Comparison of ENCODE assay signal across 20 cellular contexts in genomic region chr17:2532146-2532720, GRCh38. TPM values are rescaled to one million over a fixed set of nuclear protein-coding genes. Genes with fewer than 3 reads are reported as not detected.
A peak's percentile ranks its signal among the peaks of the same experiment; 100 is the strongest.
DNase-seq lines count a peak whose midpoint lies in the region; ATAC-seq, FAIRE-seq and TF ChIP-seq lines count a peak whose summit lies in the region.
"Had no signal": no experiment of that assay in that cellular context is flagged by ENCODE, and none has a peak within 500 bp of the region (broad histone marks: within the 10 kb centered on the region; RNA-seq: fewer than 3 reads in every experiment).

No MANE protein-coding gene starts in this region.

- H3K27ac ChIP-seq in HepG2 (ENCODE audit: extremely low read length, insufficient read depth, low read length) = no peak overlapping the region
- H3K27ac ChIP-seq in testis = no peak overlapping the region
- H3K27ac ChIP-seq: A549, C4-2B, HL-60 had no signal

- TF ChIP-seq EP300 in HepG2 (IDR thresholded peaks at IDR 0.05; ENCODE audit: low read depth in 2 of 2, low read length in 2 of 2) (no peak), HepG2 (CRISPR knock-in tag; IDR thresholded peaks at IDR 0.05; ENCODE audit: borderline replicate concordance) (no peak)

- H3K27me3 Mint-ChIP-seq in WTC11 (ENCODE audit: low read depth) = no peaks in the 10 kb centered on the region
- no peaks in the 10 kb centered on the region for H3K27me3 Mint-ChIP-seq in activated T-cell treated with anti-CD3 and anti-CD28 coated beads, Interleukin-2, amount 50 U/mL, for 72 hours (ENCODE audit: low read depth)
- H3K27me3 Mint-ChIP-seq: CD4-positive, alpha-beta T cell had no signal

- H3K4me3 ChIP-seq in HepG2 (replicated peaks in 1 of 3; ENCODE audit: insufficient read depth in 1 of 3, low read depth in 2 of 3, low read length in 3 of 3) (no peak overlapping the region), testis (peak overlapping the region; percentile 29 to 39)
- H3K4me3 ChIP-seq: A549, GM12878, K562 had no signal

- no peak for FAIRE-seq in HepG2 (lab: Jason Lieb, UNC)
- FAIRE-seq in H54 (lab: Jason Lieb, UNC) = no peak
- FAIRE-seq: A549, D721Med, GM12878 had no signal

- no peaks in the 10 kb centered on the region for H3K36me3 Mint-ChIP-seq in WTC11
- H3K36me3 Mint-ChIP-seq in activated T-cell treated with anti-CD3 and anti-CD28 coated beads, Interleukin-2, amount 50 U/mL, for 72 hours (ENCODE audit: insufficient read depth in 2 of 2) = no peaks in the 10 kb centered on the region

- POLR2A ChIA-PET in WTC11 (lab: Charles Lee) = interaction anchor here (0.7 kb wide), 1 partner anchor 171 kb away, joined by 4 read pairs; no protein-coding TSS in a partner anchor
- POLR2A ChIA-PET in HepG2 (lab: Yijun Ruan, JAX) = interaction anchor here (1.3 kb wide), 1 partner anchor 22 kb away, joined by 4 read pairs; no protein-coding TSS in a partner anchor

- H3K36me3 ChIP-seq in HepG2 (replicated peaks in 1 of 2; ENCODE audit: control insufficient read depth in 1 of 2, insufficient read depth in 2 of 2, low read length in 2 of 2) (no peaks in the 10 kb centered on the region), testis (ENCODE audit: low read depth, missing control alignments) (no peaks in the 10 kb centered on the region)

- H3K4me1 ChIP-seq in HepG2 (ENCODE audit: insufficient read depth, low read length) (peaks cover 19% of the 10 kb centered on the region), testis (no peaks in the 10 kb centered on the region)
- H3K4me1 ChIP-seq: Caco-2 had no signal

- TF ChIP-seq RAD21 in HepG2 (CRISPR knock-in tag; IDR thresholded peaks at IDR 0.05) = no peak

- H3K4me3 Mint-ChIP-seq in WTC11 = no peak overlapping the region
- H3K4me3 Mint-ChIP-seq in activated T-cell treated with anti-CD3 and anti-CD28 coated beads, Interleukin-2, amount 50 U/mL, for 72 hours = no peak overlapping the region
- H3K4me3 Mint-ChIP-seq: CD4-positive, alpha-beta T cell; HFFc6 had no signal

- in situ Hi-C loops in HepG2 (cut with HindIII; ENCODE audit: extremely low pct_ligation_motif_present, low pct_unique_long_range_greater_than_20kb) = no loop called here

- intact Hi-C loops in HepG2 (cut with micrococcal nuclease; ENCODE audit: unreplicated experiment) (no loop called here), testis (cut with DNase I; ENCODE audit: low total_unique reads) (no loop called here)

- no peaks in the 10 kb centered on the region for H3K9me3 ChIP-seq in HepG2 (ENCODE audit: low read length)
- no peaks in the 10 kb centered on the region for H3K9me3 ChIP-seq in testis
- H3K9me3 ChIP-seq: A549, Caco-2 had no signal

- no peaks in the 10 kb centered on the region for H4K20me1 ChIP-seq in HepG2 (ENCODE audit: insufficient read depth, low read length)

- no peaks in the 10 kb centered on the region for H3K79me2 ChIP-seq in HepG2 (ENCODE audit: insufficient read depth, low read length)

- peak; percentile 82 for DNase-seq in NCI-H146 (lab: John Stamatoyannopoulos, UW)
- DNase-seq in WTC11 (ENCODE audit: low spot score) = peak; percentile 17
- no peak for DNase-seq in HepG2 (ENCODE audit: low spot score)
- no peak for DNase-seq in testis
- no peak for DNase-seq in activated T-cell treated with anti-CD3 and anti-CD28 coated beads, Interleukin-2, amount 50 U/mL, for 72 hours
- no peak for DNase-seq in DMS 273 (lab: John Stamatoyannopoulos, UW; ENCODE audit: unreplicated experiment)
- DNase-seq in H54 (ENCODE audit: insufficient read length, low spot score) = no peak
- DNase-seq: AML-193; Caco-2; CD4-positive, alpha-beta T cell; DMS79 treated with DMSO at 0.1 percent for 48 hours; HCEC 1CT; HFFc6; IMR-90 had no signal

- BruUV-seq in HepG2 (replicated peaks; lab: Mats Ljungman, UMichigan) = no TSS peak

- H3K27ac Mint-ChIP-seq in WTC11 = no peak overlapping the region
- no peak overlapping the region for H3K27ac Mint-ChIP-seq in activated T-cell treated with anti-CD3 and anti-CD28 coated beads, Interleukin-2, amount 50 U/mL, for 72 hours
- H3K27ac Mint-ChIP-seq: CD4-positive, alpha-beta T cell; HFFc6 had no signal

- no CpG with 5 or more reads among the region's 37 CpGs for WGBS in HepG2 (ENCODE audit: low lambda C conversion rate)
- 59 to 77% methylated on average over 8 to 37 of the region's 37 CpGs for WGBS in testis, 2 donors

- no peak overlapping the region for H2AFZ ChIP-seq in HepG2 (ENCODE audit: low read length)

- H3K27me3 ChIP-seq in HepG2 (ENCODE audit: control insufficient read depth in 1 of 2, insufficient read depth in 2 of 2, low read length in 2 of 2) (no peaks in the 10 kb centered on the region), testis (no peaks in the 10 kb centered on the region)

- peaks cover 7% of the 10 kb centered on the region for H3K9me3 Mint-ChIP-seq in WTC11
- peaks cover 0 to 3% of the 10 kb centered on the region in 2 donors for H3K9me3 Mint-ChIP-seq in activated T-cell treated with anti-CD3 and anti-CD28 coated beads, Interleukin-2, amount 50 U/mL, for 72 hours
- H3K9me3 Mint-ChIP-seq: CD4-positive, alpha-beta T cell had no signal

- TF ChIP-seq CTCF in WTC11 (IDR thresholded peaks at IDR 0.05) (no peak), HepG2 (CRISPR knock-in tag; IDR thresholded peaks at IDR 0.05) (no peak), testis (IDR thresholded peaks at IDR 0.05) (no peak)

- TF ChIP-seq POLR2A in HepG2 (IDR thresholded peaks at IDR 0.05; ENCODE audit: insufficient read depth in 1 of 2, low read depth in 2 of 2, low read length in 2 of 2) (no peak), testis (IDR thresholded peaks at IDR 0.05) (no peak), H54 (IDR thresholded peaks at IDR 0.05; ENCODE audit: low read depth, low read length) (no peak)

- H3K4me2 ChIP-seq in HepG2 (ENCODE audit: low read depth, low read length) = no peak overlapping the region
- H3K4me2 ChIP-seq: A549 had no signal

- no peaks in the 10 kb centered on the region for H3K4me1 Mint-ChIP-seq in WTC11
- H3K4me1 Mint-ChIP-seq in activated T-cell treated with anti-CD3 and anti-CD28 coated beads, Interleukin-2, amount 50 U/mL, for 72 hours (ENCODE audit: low read depth) = peaks cover 7% of the 10 kb centered on the region

- CTCF ChIA-PET in WTC11 (lab: Charles Lee) (interaction anchor here (0.8 to 1.2 kb wide), 2 partner anchors 11 to 316 kb away, joined by 3 to 4 read pairs; no protein-coding TSS in a partner anchor), HepG2 (lab: Yijun Ruan, JAX; ENCODE audit: low intra/inter-chr PET ratio, low total read pairs) (no interaction called here)

- ATAC-seq in WTC11 (no peak), HepG2 (no peak)
- no peak for ATAC-seq in activated T-cell treated with anti-CD3 and anti-CD28 coated beads, Interleukin-2, amount 50 U/mL, for 72 hours (replicated peaks in 1 of 2)

- H3K9ac ChIP-seq in HepG2 (ENCODE audit: insufficient read depth, low read depth, low read length) = no peak overlapping the region

TF ChIP-seq in WTC11, 78 proteins besides CTCF, POLR2A, EP300 and RAD21 (continues in another document):
- TF ChIP-seq CREB1 (CRISPR knock-in tag; IDR thresholded peaks at IDR 0.05) = no peak
- TF ChIP-seq PRRX2 (CRISPR knock-in tag; IDR thresholded peaks at IDR 0.05) = no peak
- no peak for TF ChIP-seq ZNF317 (CRISPR knock-in tag; IDR thresholded peaks at IDR 0.05; ENCODE audit: borderline replicate concordance, low read depth)
- TF ChIP-seq CREM (CRISPR knock-in tag; IDR thresholded peaks at IDR 0.05) = no peak
- TF ChIP-seq ZNF671 (CRISPR knock-in tag; IDR thresholded peaks at IDR 0.05) = no peak

RNA-seq across cellular contexts. Expression of gene METTL16, which starts 20.5 kb away (rescaled TPM):
- 45.9 to 54.1 TPM (median 51.1 TPM) in 3 replicates for total RNA-seq in WTC11 (2021)
- total RNA-seq in HepG2 (2016; rRNA removed; fragmentation: Illumina TruSeq; extraction: Trizol) = 18.5 and 28.9 TPM in 2 replicates
- 3.7 and 4.1 TPM in 2 replicates for total RNA-seq in HepG2 (2016; cell fraction: cytosol; rRNA removed; fragmentation: Illumina TruSeq; extraction: Trizol; ENCODE audit: low read depth)
- 21.0 and 29.4 TPM in 2 replicates for total RNA-seq in HepG2 (2016; cell fraction: insoluble cytoplasmic fraction; rRNA removed; fragmentation: Illumina TruSeq; extraction: Trizol)
- 8.5 and 9.2 TPM in 2 replicates for total RNA-seq in HepG2 (2016; cell fraction: membrane; rRNA removed; fragmentation: Illumina TruSeq; extraction: Trizol)
- total RNA-seq in HepG2 (2016; cell fraction: nucleus; rRNA removed; fragmentation: Illumina TruSeq; extraction: Trizol) = 24.8 and 35.3 TPM in 2 replicates
- polyA plus RNA-seq in HepG2 (2011; rRNA removed) = 10.5 and 11.6 TPM in 2 replicates
- polyA plus RNA-seq in HepG2 (2011; cell fraction: cytosol; rRNA removed) = 7.2 and 10.1 TPM in 2 replicates
- 9.0 and 9.8 TPM in 2 replicates for polyA plus RNA-seq in HepG2 (2011; cell fraction: nucleus; rRNA removed)
- polyA plus RNA-seq in HepG2 (2012) = 9.2 and 11.4 TPM in 2 replicates
- 2.3 and 2.8 TPM in 2 replicates for polyA plus RNA-seq in HepG2 (2016; cell fraction: cytosol; fragmentation: Illumina TruSeq; extraction: Trizol; ENCODE audit: low read depth)
- polyA plus RNA-seq in HepG2 (2016; cell fraction: insoluble cytoplasmic fraction; fragmentation: Illumina TruSeq; extraction: Trizol; ENCODE audit: low read depth) = 23.7 and 23.9 TPM in 2 replicates
- 4.7 and 6.0 TPM in 2 replicates for polyA plus RNA-seq in HepG2 (2016; cell fraction: membrane; fragmentation: Illumina TruSeq; extraction: Trizol; ENCODE audit: low read depth)
- polyA plus RNA-seq in HepG2 (2016; cell fraction: nucleus; fragmentation: Illumina TruSeq; extraction: Trizol; ENCODE audit: insufficient read depth, low read depth) = 25.7 and 28.3 TPM in 2 replicates
- 15.4 and 29.1 TPM in 2 replicates for polyA minus RNA-seq in HepG2 (2011; rRNA and poly(A)+ RNA removed; ENCODE audit: low replicate concordance)
- 7.4 and 8.2 TPM in 2 replicates for polyA minus RNA-seq in HepG2 (2011; cell fraction: cytosol; rRNA and poly(A)+ RNA removed)
- polyA minus RNA-seq in HepG2 (2011; cell fraction: nucleus; rRNA and poly(A)+ RNA removed) = 36.6 and 37.7 TPM in 2 replicates
- 10 to 100 TPM; 42.7 to 53.6 TPM for total RNA-seq in testis
- 23.1 TPM for polyA plus RNA-seq in testis (ENCODE audit: insufficient read depth, low read depth, low replicate concordance)
- 10 to 100 TPM; 33.3 to 45.7 TPM for total RNA-seq in activated T-cell treated with anti-CD3 and anti-CD28 coated beads, Interleukin-2, amount 50 U/mL, for 72 hours

Comparison
In these comparisons a context has a peak if more than half of its experiments do, and no peak if none do; other contexts are left out.
1. DNase-seq: peak in NCI-H146 (single experiment) and WTC11 (single experiment); none in HepG2 (single experiment), testis (single experiment), activated T-cell treated with anti-CD3 and anti-CD28 coated beads, Interleukin-2, amount 50 U/mL, for 72 hours (0 of 2), DMS 273 (single experiment) and H54 (single experiment).
2. H3K4me3 ChIP-seq: peak in testis (2 of 2); none in HepG2 (0 of 3).